Comparison of ENCODE assay signal across 8 cellular contexts in the genomic region with DNA sequence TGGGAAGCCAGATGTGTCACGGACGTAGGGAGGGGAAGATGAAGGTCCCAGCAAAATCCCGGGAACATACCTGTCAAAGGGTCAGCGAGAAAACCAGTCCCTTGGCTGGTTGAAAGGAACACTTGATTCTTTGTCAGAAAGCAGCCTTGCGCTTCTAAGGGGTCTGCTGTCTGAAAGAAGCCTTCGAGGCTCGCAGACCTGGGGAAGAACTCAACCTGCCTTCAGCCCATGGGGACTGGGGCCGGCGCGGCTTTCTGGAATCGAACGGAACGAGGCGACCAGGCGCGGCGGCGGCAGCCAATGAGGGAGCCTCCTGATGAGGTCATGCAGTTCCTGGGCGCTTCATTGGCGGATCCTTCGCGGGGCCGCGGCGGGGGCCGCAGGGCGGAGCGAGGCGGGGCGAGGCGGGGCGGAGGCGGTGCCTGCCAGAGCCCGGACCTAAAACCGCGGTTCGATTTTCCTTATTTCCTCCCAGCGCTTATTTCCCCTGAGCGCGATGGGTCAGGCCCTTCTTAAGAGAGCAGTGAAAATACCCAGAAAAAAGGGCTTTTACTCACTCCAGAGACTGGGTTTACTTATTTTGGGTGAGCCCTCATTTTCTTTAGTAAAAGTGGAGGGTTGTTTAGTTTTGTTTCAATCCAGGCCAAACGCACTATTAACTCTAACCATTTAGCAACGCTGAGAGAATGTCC. TPM values are rescaled to one million over a fixed set of nuclear protein-coding genes. Genes with fewer than 3 reads are reported as not detected.
A peak's percentile ranks its signal among the peaks of the same experiment; 100 is the strongest.
DNase-seq lines count a peak whose midpoint lies in the region; ATAC-seq and TF ChIP-seq lines count a peak whose summit lies in the region.

No MANE protein-coding gene starts in this region.

- no peaks in the 10 kb centered on the region for H3K27me3 ChIP-seq in fibroblast of lung (ENCODE audit: control insufficient read depth, insufficient read depth, low read length)

- H3K27me3 Mint-ChIP-seq in activated T-helper 17 cell treated with anti-CD3 and anti-CD28 coated beads, Interleukin-2, amount 50 U/mL, for 72 hours, result no peaks in the 10 kb centered on the region
- H3K27me3 Mint-ChIP-seq in naive B cell, result no peaks in the 10 kb centered on the region

- DNase-seq in DMS114 treated with DMSO at 0.1 percent for 48 hours (lab: John Stamatoyannopoulos, UW; ENCODE audit: unreplicated experiment) (peak; percentile 79), fibroblast of lung (ENCODE audit: low read depth in 2 of 2) (peak; percentile 77 to 81), naive B cell (peak; percentile 89)
- DNase-seq in stimulated activated CD8-positive, alpha-beta memory T cell treated with anti-CD3 and anti-CD28 coated beads, Interleukin-7, amount 100 ng/mL, for 48 hours (ENCODE audit: extremely low read depth in 1 of 2, low read depth in 1 of 2), result peak; percentile 84 to 89

- H3K4me1 Mint-ChIP-seq in activated T-helper 17 cell treated with anti-CD3 and anti-CD28 coated beads, Interleukin-2, amount 50 U/mL, for 72 hours, result peaks cover 11% of the 10 kb centered on the region
- peaks cover 14 to 23% (median 20%) of the 10 kb centered on the region in 3 donors for H3K4me1 Mint-ChIP-seq in naive B cell

- H3K4me2 ChIP-seq in fibroblast of lung (ENCODE audit: extremely low read depth, insufficient read depth, low read length), result peak overlapping the region; percentile 94

- TF ChIP-seq EP300 in Ishikawa (IDR thresholded peaks at IDR 0.05; ENCODE audit: borderline replicate concordance), result no peak

- peak overlapping the region; percentile 35 to 52 (median 42) for H3K4me3 ChIP-seq in fibroblast of lung (replicated peaks in 1 of 4; ENCODE audit: control extremely low read depth in 1 of 4, insufficient read depth in 1 of 4, low read depth in 3 of 4, low read length in 4 of 4)

- no peak overlapping the region for H3K9ac ChIP-seq in fibroblast of lung (ENCODE audit: insufficient read depth, low read length)

- H3K27ac Mint-ChIP-seq in activated T-helper 17 cell treated with anti-CD3 and anti-CD28 coated beads, Interleukin-2, amount 50 U/mL, for 72 hours, result peak overlapping the region; percentile 75
- peak overlapping the region; percentile 65 to 96 (median 80) for H3K27ac Mint-ChIP-seq in naive B cell

- no peak for TF ChIP-seq RAD21 in Ishikawa (IDR thresholded peaks at IDR 0.05; ENCODE audit: low read depth)

- peaks cover 6% of the 10 kb centered on the region for H3K9me3 Mint-ChIP-seq in activated T-helper 17 cell treated with anti-CD3 and anti-CD28 coated beads, Interleukin-2, amount 50 U/mL, for 72 hours
- peaks cover 6 to 23% (median 13%) of the 10 kb centered on the region in 7 donors for H3K9me3 Mint-ChIP-seq in naive B cell

- no peak for TF ChIP-seq CTCF in fibroblast of lung (conservative IDR thresholded peaks at IDR 0.05 in 1 of 2, IDR thresholded peaks at IDR 0.05 in 1 of 2; ENCODE audit: low read depth in 1 of 2, low read length in 2 of 2)

- peak overlapping the region; percentile 93 for H2AFZ ChIP-seq in fibroblast of lung (ENCODE audit: low read length)

- H3K27ac ChIP-seq in fibroblast of lung (ENCODE audit: insufficient read depth, low read length), result no peak overlapping the region

- no peaks in the 10 kb centered on the region for H3K79me2 ChIP-seq in fibroblast of lung (ENCODE audit: control insufficient read depth, insufficient read depth, low read length)

- no peaks in the 10 kb centered on the region for H3K36me3 ChIP-seq in fibroblast of lung (ENCODE audit: control insufficient read depth, insufficient read depth, low read length)

- H3K36me3 Mint-ChIP-seq in activated T-helper 17 cell treated with anti-CD3 and anti-CD28 coated beads, Interleukin-2, amount 50 U/mL, for 72 hours (ENCODE audit: low read depth), result no peaks in the 10 kb centered on the region
- peaks cover 5 to 8% of the 10 kb centered on the region in 2 donors for H3K36me3 Mint-ChIP-seq in naive B cell

- H3K4me1 ChIP-seq in fibroblast of lung (ENCODE audit: control insufficient read depth, extremely low read depth, insufficient read depth, low read length), result peaks cover 6% of the 10 kb centered on the region

- peak overlapping the region; percentile 73 for H3K4me3 Mint-ChIP-seq in activated T-helper 17 cell treated with anti-CD3 and anti-CD28 coated beads, Interleukin-2, amount 50 U/mL, for 72 hours
- H3K4me3 Mint-ChIP-seq in naive B cell, result peak overlapping the region; percentile 74 to 91 (median 84)

- no peaks in the 10 kb centered on the region for H4K20me1 ChIP-seq in fibroblast of lung (ENCODE audit: control insufficient read depth, extremely low read depth, insufficient read depth, low read length)

- peak; percentile 99 for ATAC-seq in GM21723 (IDR thresholded peaks at IDR 0.05; ENCODE audit: unreplicated experiment)
- ATAC-seq in activated T-helper 17 cell treated with anti-CD3 and anti-CD28 coated beads, Interleukin-2, amount 50 U/mL, for 72 hours (replicated peaks), result peak; percentile 96
- ATAC-seq in naive B cell (ENCODE audit: low read depth in 2 of 2), result peak; percentile 99

- no peaks in the 10 kb centered on the region for H3K9me3 ChIP-seq in fibroblast of lung (ENCODE audit: control insufficient read depth, insufficient read depth, low read depth, low read length)

TF ChIP-seq in Ishikawa, 13 proteins besides CTCF, POLR2A, EP300 and RAD21:
- TF ChIP-seq EGR1 (IDR thresholded peaks at IDR 0.05) (no peak), TAF1 (IDR thresholded peaks at IDR 0.05; ENCODE audit: low read depth) (peak; percentile 54; the same call in 1 of the 2 replicates), YY1 (IDR thresholded peaks at IDR 0.05; ENCODE audit: low read depth) (no peak), CEBPB (IDR thresholded peaks at IDR 0.05) (no peak), FOXM1 (IDR thresholded peaks at IDR 0.05; ENCODE audit: borderline replicate concordance, low read depth) (no peak), NFIC (IDR thresholded peaks at IDR 0.05) (no peak)
- TF ChIP-seq, protein P1, sequence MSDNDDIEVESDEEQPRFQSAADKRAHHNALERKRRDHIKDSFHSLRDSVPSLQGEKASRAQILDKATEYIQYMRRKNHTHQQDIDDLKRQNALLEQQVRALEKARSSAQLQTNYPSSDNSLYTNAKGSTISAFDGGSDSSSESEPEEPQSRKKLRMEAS (IDR thresholded peaks at IDR 0.05), result peak; percentile 97
- TF ChIP-seq, protein P2, sequence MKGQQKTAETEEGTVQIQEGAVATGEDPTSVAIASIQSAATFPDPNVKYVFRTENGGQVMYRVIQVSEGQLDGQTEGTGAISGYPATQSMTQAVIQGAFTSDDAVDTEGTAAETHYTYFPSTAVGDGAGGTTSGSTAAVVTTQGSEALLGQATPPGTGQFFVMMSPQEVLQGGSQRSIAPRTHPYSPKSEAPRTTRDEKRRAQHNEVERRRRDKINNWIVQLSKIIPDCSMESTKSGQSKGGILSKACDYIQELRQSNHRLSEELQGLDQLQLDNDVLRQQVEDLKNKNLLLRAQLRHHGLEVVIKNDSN (IDR thresholded peaks at IDR 0.05), result no peak
TF ChIP-seq in Ishikawa: peak in this region for 2.

TF ChIP-seq in PFSK-1, 5 proteins besides CTCF, POLR2A, EP300 and RAD21:
- TF ChIP-seq, protein P3, sequence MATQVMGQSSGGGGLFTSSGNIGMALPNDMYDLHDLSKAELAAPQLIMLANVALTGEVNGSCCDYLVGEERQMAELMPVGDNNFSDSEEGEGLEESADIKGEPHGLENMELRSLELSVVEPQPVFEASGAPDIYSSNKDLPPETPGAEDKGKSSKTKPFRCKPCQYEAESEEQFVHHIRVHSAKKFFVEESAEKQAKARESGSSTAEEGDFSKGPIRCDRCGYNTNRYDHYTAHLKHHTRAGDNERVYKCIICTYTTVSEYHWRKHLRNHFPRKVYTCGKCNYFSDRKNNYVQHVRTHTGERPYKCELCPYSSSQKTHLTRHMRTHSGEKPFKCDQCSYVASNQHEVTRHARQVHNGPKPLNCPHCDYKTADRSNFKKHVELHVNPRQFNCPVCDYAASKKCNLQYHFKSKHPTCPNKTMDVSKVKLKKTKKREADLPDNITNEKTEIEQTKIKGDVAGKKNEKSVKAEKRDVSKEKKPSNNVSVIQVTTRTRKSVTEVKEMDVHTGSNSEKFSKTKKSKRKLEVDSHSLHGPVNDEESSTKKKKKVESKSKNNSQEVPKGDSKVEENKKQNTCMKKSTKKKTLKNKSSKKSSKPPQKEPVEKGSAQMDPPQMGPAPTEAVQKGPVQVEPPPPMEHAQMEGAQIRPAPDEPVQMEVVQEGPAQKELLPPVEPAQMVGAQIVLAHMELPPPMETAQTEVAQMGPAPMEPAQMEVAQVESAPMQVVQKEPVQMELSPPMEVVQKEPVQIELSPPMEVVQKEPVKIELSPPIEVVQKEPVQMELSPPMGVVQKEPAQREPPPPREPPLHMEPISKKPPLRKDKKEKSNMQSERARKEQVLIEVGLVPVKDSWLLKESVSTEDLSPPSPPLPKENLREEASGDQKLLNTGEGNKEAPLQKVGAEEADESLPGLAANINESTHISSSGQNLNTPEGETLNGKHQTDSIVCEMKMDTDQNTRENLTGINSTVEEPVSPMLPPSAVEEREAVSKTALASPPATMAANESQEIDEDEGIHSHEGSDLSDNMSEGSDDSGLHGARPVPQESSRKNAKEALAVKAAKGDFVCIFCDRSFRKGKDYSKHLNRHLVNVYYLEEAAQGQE (IDR thresholded peaks at IDR 0.05; ENCODE audit: insufficient read depth in 1 of 2, low read depth in 2 of 2, low read length in 2 of 2), result no peak
- 0 out of 2 replicates have a peak, but pooled peaks have one; percentile 14 for TF ChIP-seq POLR2AphosphoS5 (IDR thresholded peaks at IDR 0.05; ENCODE audit: low read depth, low read length)
TF ChIP-seq in PFSK-1: peak in this region for 1.

RNA-seq across cellular contexts. Expression of a gene that starts 11.8 kb away (rescaled TPM):
- 42.8 TPM for polyA plus RNA-seq in PFSK-1 (2012; ENCODE audit: insufficient read length, low read depth)
- total RNA-seq in activated T-helper 17 cell treated with anti-CD3 and anti-CD28 coated beads, Interleukin-2, amount 50 U/mL, for 72 hours, result 10 to 100 TPM in 1 of 2 donors, 1 to 10 TPM in 1; 5.2 to 10.2 TPM
- 10.8 and 18.8 TPM in 2 replicates for total RNA-seq in fibroblast of lung
- polyA plus RNA-seq in fibroblast of lung (37.5 and 38.1 TPM in 2 replicates), naive B cell (ENCODE audit: low read depth in 6 of 6) (1 to 10 TPM in 1 of 6 donors, under 1 TPM in 1, not detected in 4; 0.39 to 1.2 TPM)
- polyA plus RNA-seq in fibroblast of lung (2012), result 27.5 and 28.0 TPM in 2 replicates
- 48.4 and 128 TPM in 2 replicates for polyA minus RNA-seq in fibroblast of lung (ENCODE audit: low replicate concordance)
